Comparison of ENCODE assay signal across 19 cellular contexts in genomic region chr3:64454768-64455167, GRCh38.
DNase-seq lines count a peak whose midpoint lies in the region; ATAC-seq, FAIRE-seq and TF ChIP-seq lines count a peak whose summit lies in the region.
"Had no signal": no experiment of that assay in that cellular context is flagged by ENCODE, and none has a peak within 500 bp of the region (broad histone marks: within the 10 kb centered on the region; RNA-seq: fewer than 3 reads in every experiment).

No MANE protein-coding gene starts in this region.

- CTCF ChIA-PET in GM12878 (lab: Yijun Ruan, JAX) = interaction anchor here (0.7 to 9.9 kb wide), 3 partner anchors 10 to 231 kb away, joined by 3 to 95 read pairs (median 9); no protein-coding TSS in a partner anchor

- H3K27ac ChIP-seq in GM12878 (ENCODE audit: control insufficient read depth, insufficient read depth) (no peak overlapping the region), Peyer's patch (no peak overlapping the region)

- no peaks in the 10 kb centered on the region for H3K36me3 Mint-ChIP-seq in stimulated activated naive CD8-positive, alpha-beta T cell treated with anti-CD3 and anti-CD28 coated beads, Interleukin-15, Interleukin-2, amounts not matched to agents 100 ng/mL and 50 ng/mL, for 24 hours (ENCODE audit: low read depth)
- H3K36me3 Mint-ChIP-seq in mesothelial cell of epicardium = no peaks in the 10 kb centered on the region
- H3K36me3 Mint-ChIP-seq: CD14-positive monocyte; CD8-positive, alpha-beta memory T cell had no signal

- no peaks in the 10 kb centered on the region for H3K36me3 ChIP-seq in GM12878 (ENCODE audit: control insufficient read depth in 2 of 2, insufficient read depth in 2 of 2, low read length in 1 of 2)
- no peaks in the 10 kb centered on the region for H3K36me3 ChIP-seq in Peyer's patch
- H3K36me3 ChIP-seq: HAP-1 had no signal

- no TSS peak for BruUV-seq in GM12878 (replicated peaks; lab: Mats Ljungman, UMichigan)

- SMC1A ChIA-PET in GM12878 (lab: Charles Lee; ENCODE audit: uncharacterized antibody, unreplicated experiment) = interaction anchor here (0.9 to 1.4 kb wide), 8 partner anchors 9 to 444 kb away, joined by 3 to 4 read pairs (median 3); no protein-coding TSS in a partner anchor

- ATAC-seq in stimulated activated naive CD8-positive, alpha-beta T cell treated with anti-CD3 and anti-CD28 coated beads, Interleukin-15, amount 100 ng/mL, for 72 hours = no peak
- 0 out of 3 replicates have a peak, but pooled peaks have one; percentile 35 for ATAC-seq in GM12878
- ATAC-seq in HG02870 (IDR thresholded peaks at IDR 0.05; ENCODE audit: unreplicated experiment) = no peak
- ATAC-seq: GM23338 had no signal

- FAIRE-seq in GM12878 (lab: Jason Lieb, UNC) = no peak
- FAIRE-seq: D721Med, GM12892, H54 had no signal

- WGBS in GM12878 (ENCODE audit: insufficient coverage, insufficient replicate concordance, low lambda C conversion rate, missing lambda C conversion rate) = 43% methylated on average over 5 of the region's 5 CpGs

- H3K4me1 ChIP-seq in GM12878 (ENCODE audit: control insufficient read depth, insufficient read depth, low read length) (peaks cover 4% of the 10 kb centered on the region; the same call in 1 of the 2 replicates), Peyer's patch (no peaks in the 10 kb centered on the region)

- H2AFZ ChIP-seq in GM12878 (ENCODE audit: control insufficient read depth, low read depth, low read length) = no peak overlapping the region
- H2AFZ ChIP-seq: GM23338 had no signal

- H3K9me3 Mint-ChIP-seq in stimulated activated naive CD8-positive, alpha-beta T cell treated with anti-CD3 and anti-CD28 coated beads, Interleukin-15, Interleukin-2, amounts not matched to agents 100 ng/mL and 50 ng/mL, for 24 hours = no peaks in the 10 kb centered on the region
- no peaks in the 10 kb centered on the region for H3K9me3 Mint-ChIP-seq in stimulated activated naive CD8-positive, alpha-beta T cell treated with anti-CD3 and anti-CD28 coated beads, Interleukin-15, amount 100 ng/mL, for 72 hours
- no peaks in the 10 kb centered on the region for H3K9me3 Mint-ChIP-seq in mesothelial cell of epicardium
- H3K9me3 Mint-ChIP-seq: CD14-positive monocyte; CD4-positive, alpha-beta T cell; CD8-positive, alpha-beta memory T cell; GM23338; HFFc6 had no signal

- TF ChIP-seq EP300 in GM12878 (IDR thresholded peaks at IDR 0.05; ENCODE audit: borderline replicate concordance in 1 of 2, control insufficient read depth in 1 of 2, low read depth in 2 of 2, low read length in 2 of 2) = no peak

- H3K27me3 Mint-ChIP-seq in stimulated activated naive CD8-positive, alpha-beta T cell treated with anti-CD3 and anti-CD28 coated beads, Interleukin-15, Interleukin-2, amounts not matched to agents 100 ng/mL and 50 ng/mL, for 24 hours = peaks cover 10% of the 10 kb centered on the region
- H3K27me3 Mint-ChIP-seq in stimulated activated naive CD8-positive, alpha-beta T cell treated with anti-CD3 and anti-CD28 coated beads, Interleukin-15, amount 100 ng/mL, for 72 hours = peaks cover 27% of the 10 kb centered on the region
- H3K27me3 Mint-ChIP-seq in mesothelial cell of epicardium (ENCODE audit: low read depth) = no peaks in the 10 kb centered on the region

- in situ Hi-C loops in GM12878 (cut with MboI) = no loop called here

- intact Hi-C loops in GM12878 (cut with micrococcal nuclease; ENCODE audit: unreplicated experiment) = no loop called here

- no peak overlapping the region for H3K4me2 ChIP-seq in GM12878 (ENCODE audit: control insufficient read depth, insufficient read depth)
- H3K4me2 ChIP-seq: GM23338 had no signal

- H3K4me1 Mint-ChIP-seq in stimulated activated naive CD8-positive, alpha-beta T cell treated with anti-CD3 and anti-CD28 coated beads, Interleukin-15, Interleukin-2, amounts not matched to agents 100 ng/mL and 50 ng/mL, for 24 hours (ENCODE audit: low read depth) = no peaks in the 10 kb centered on the region
- H3K4me1 Mint-ChIP-seq in stimulated activated naive CD8-positive, alpha-beta T cell treated with anti-CD3 and anti-CD28 coated beads, Interleukin-15, amount 100 ng/mL, for 72 hours = no peaks in the 10 kb centered on the region
- H3K4me1 Mint-ChIP-seq in mesothelial cell of epicardium = peaks cover 28% of the 10 kb centered on the region
- H3K4me1 Mint-ChIP-seq: CD14-positive monocyte; CD8-positive, alpha-beta memory T cell had no signal

- RAD21 ChIA-PET in GM12878 (lab: Charles Lee; ENCODE audit: unreplicated experiment) = interaction anchor here (1.0 to 1.4 kb wide), 2 partner anchors 9 to 30 kb away, joined by 3 to 5 read pairs; no protein-coding TSS in a partner anchor

- H3K79me2 ChIP-seq in GM12878 (ENCODE audit: control insufficient read depth, insufficient read depth, low read length) = no peaks in the 10 kb centered on the region

- DNase-seq in stimulated activated naive CD8-positive, alpha-beta T cell treated with anti-CD3 and anti-CD28 coated beads, Interleukin-15, amount 100 ng/mL, for 72 hours = no peak
- DNase-seq in ELF-1 (ENCODE audit: low read depth, low spot score) (peak; percentile 29), GM12878 (ENCODE audit: low read depth, low spot score) (no peak), Peyer's patch (no peak), mesothelial cell of epicardium (ENCODE audit: low spot score in 2 of 2, unreplicated experiment in 2 of 2) (no peak)
- DNase-seq: CD4-positive, alpha-beta T cell; CD8-positive, alpha-beta memory T cell; DMS 273 treated with DMSO at 0.1 percent for 48 hours; DMS79; GF-D8 had no signal

- H3K4me3 Mint-ChIP-seq in stimulated activated naive CD8-positive, alpha-beta T cell treated with anti-CD3 and anti-CD28 coated beads, Interleukin-15, Interleukin-2, amounts not matched to agents 100 ng/mL and 50 ng/mL, for 24 hours = no peak overlapping the region
- H3K4me3 Mint-ChIP-seq in stimulated activated naive CD8-positive, alpha-beta T cell treated with anti-CD3 and anti-CD28 coated beads, Interleukin-15, amount 100 ng/mL, for 72 hours = no peak overlapping the region
- no peak overlapping the region for H3K4me3 Mint-ChIP-seq in mesothelial cell of epicardium
- H3K4me3 Mint-ChIP-seq: CD14-positive monocyte; CD4-positive, alpha-beta T cell; CD8-positive, alpha-beta memory T cell; GM23338; HFFc6 had no signal

- POLR2A ChIA-PET in GM12878 (lab: Charles Lee) = no interaction called here

- peak overlapping the region; percentile 6 for H3K27ac Mint-ChIP-seq in stimulated activated naive CD8-positive, alpha-beta T cell treated with anti-CD3 and anti-CD28 coated beads, Interleukin-15, Interleukin-2, amounts not matched to agents 100 ng/mL and 50 ng/mL, for 24 hours
- no peak overlapping the region for H3K27ac Mint-ChIP-seq in stimulated activated naive CD8-positive, alpha-beta T cell treated with anti-CD3 and anti-CD28 coated beads, Interleukin-15, amount 100 ng/mL, for 72 hours
- H3K27ac Mint-ChIP-seq in mesothelial cell of epicardium = no peak overlapping the region
- H3K27ac Mint-ChIP-seq: CD4-positive, alpha-beta T cell; CD8-positive, alpha-beta memory T cell had no signal

- TF ChIP-seq POLR2A in GM12878 (IDR thresholded peaks at IDR 0.05; ENCODE audit: low read depth, low read length) (no peak), Peyer's patch (IDR thresholded peaks at IDR 0.05) (no peak)

- H3K27me3 ChIP-seq in GM12878 (replicated peaks in 1 of 2; ENCODE audit: control insufficient read depth in 2 of 2, insufficient read depth in 2 of 2, low read length in 1 of 2) (no peaks in the 10 kb centered on the region), Peyer's patch (no peaks in the 10 kb centered on the region)

- no peak for TF ChIP-seq CTCF in GM12878 (IDR thresholded peaks at IDR 0.05 in 2 of 3, conservative IDR thresholded peaks at IDR 0.05 in 1 of 3; ENCODE audit: control insufficient read depth in 2 of 3, extremely low read depth in 1 of 3, insufficient read depth in 1 of 3, low read depth in 3 of 3, low read length in 3 of 3)
- no peak for TF ChIP-seq CTCF in Peyer's patch (IDR thresholded peaks at IDR 0.05)
- no peak for TF ChIP-seq CTCF in mesothelial cell of epicardium (IDR thresholded peaks at IDR 0.05; ENCODE audit: unreplicated experiment)

- no peak for TF ChIP-seq RAD21 in GM12878 (IDR thresholded peaks at IDR 0.05; ENCODE audit: insufficient read depth, low read depth, low read length)

- no peaks in the 10 kb centered on the region for H3K9me3 ChIP-seq in GM12878 (replicated peaks; ENCODE audit: control insufficient read depth, insufficient read depth, low read length)
- no peaks in the 10 kb centered on the region for H3K9me3 ChIP-seq in Peyer's patch
- H3K9me3 ChIP-seq: HAP-1 had no signal

- no peak overlapping the region for H3K9ac ChIP-seq in GM12878 (ENCODE audit: control insufficient read depth, insufficient read depth, low read length)

- H3K4me3 ChIP-seq in GM12878 (no peak overlapping the region), Peyer's patch (no peak overlapping the region)
- H3K4me3 ChIP-seq: GM23338, HAP-1 had no signal

- no peaks in the 10 kb centered on the region for H4K20me1 ChIP-seq in GM12878 (ENCODE audit: control insufficient read depth, insufficient read depth)

TF ChIP-seq in GM12878, 131 proteins besides CTCF, POLR2A, EP300 and RAD21 (continues in another document):
- TF ChIP-seq ZNF687 (IDR thresholded peaks at IDR 0.05) = 0 out of 2 replicates have a peak, but pooled peaks have one; percentile 24
